ENCODE assay signal across 1 cellular context in genomic region chr19:14563989-14564650, GRCh38.
TF ChIP-seq lines count a peak whose summit lies in the region.

No MANE protein-coding gene starts in this region.

TF ChIP-seq in HepG2, 621 proteins besides CTCF, POLR2A, EP300 and RAD21:
- no peak for TF ChIP-seq ZBTB44 (CRISPR knock-in tag; IDR thresholded peaks at IDR 0.05)
- TF ChIP-seq ZFAT (CRISPR knock-in tag; conservative IDR thresholded peaks at IDR 0.05): no peak
- TF ChIP-seq NFKB2 (CRISPR knock-in tag; IDR thresholded peaks at IDR 0.05; ENCODE audit: borderline replicate concordance): no peak
- 0 out of 2 replicates have a peak, but pooled peaks have one; percentile 6 for TF ChIP-seq CEBPB (IDR thresholded peaks at IDR 0.05; ENCODE audit: borderline replicate concordance, low read depth, low read length)
- TF ChIP-seq MED13 (CRISPR knock-in tag; IDR thresholded peaks at IDR 0.05): no peak
